In genomic region chr17:1710807-1711553, GRCh38 we compare ENCODE assay signal across 8 cellular contexts. TPM values are rescaled to one million over a fixed set of nuclear protein-coding genes. Genes with fewer than 3 reads are reported as not detected.
DNase-seq lines count a peak whose midpoint lies in the region; ATAC-seq, FAIRE-seq and TF ChIP-seq lines count a peak whose summit lies in the region.

No MANE protein-coding gene starts in this region.

- DNase-seq in Peyer's patch, result no peak
- DNase-seq in epithelial cell of proximal tubule (ENCODE audit: low read depth), result no peak
- DNase-seq in neural progenitor cell (ENCODE audit: low spot score), result peak; percentile 37
- no peak for DNase-seq in occipital lobe (lab: John Stamatoyannopoulos, UW)
- DNase-seq in GM12891 (ENCODE audit: insufficient read length, low spot score), result no peak
- no peak for DNase-seq in effector CD8-positive, alpha-beta T cell (lab: John Stamatoyannopoulos, UW)

- H3K27me3 ChIP-seq in BLaER1 treated with 17β-estradiol and CSF1 and Interleukin-3, amounts not matched to agents 10 nM and 100 nM, result peaks cover 66 to 100% (median 98%) of the 10 kb centered on the region in 11 experiments
- H3K27me3 ChIP-seq in Peyer's patch (no peaks in the 10 kb centered on the region), neural progenitor cell (peaks cover 33% of the 10 kb centered on the region)

- H3K9me3 Mint-ChIP-seq in neural progenitor cell, result no peaks in the 10 kb centered on the region

- peaks cover 35% of the 10 kb centered on the region for H3F3A ChIP-seq in neural progenitor cell (ENCODE audit: low read depth)

- H3K9me3 ChIP-seq in BLaER1 treated with 17β-estradiol and CSF1 and Interleukin-3, amounts not matched to agents 10 nM and 100 nM (replicated peaks in 1 of 11), result no peaks in the 10 kb centered on the region; a peak in 1 of 22 replicates
- H3K9me3 ChIP-seq in Peyer's patch (no peaks in the 10 kb centered on the region), neural progenitor cell (ENCODE audit: low read depth) (no peaks in the 10 kb centered on the region)

- H2AFZ ChIP-seq in neural progenitor cell (replicated peaks), result no peak overlapping the region

- TF ChIP-seq POLR2A in Peyer's patch (IDR thresholded peaks at IDR 0.05), result no peak
- no peak for TF ChIP-seq POLR2A in GM12891 (IDR thresholded peaks at IDR 0.05; ENCODE audit: low read depth, low read length)

- H3K79me2 ChIP-seq in neural progenitor cell (ENCODE audit: low read depth), result no peaks in the 10 kb centered on the region

- H3K27ac ChIP-seq in BLaER1 treated with 17β-estradiol and CSF1 and Interleukin-3, amounts not matched to agents 10 nM and 100 nM, result no peak overlapping the region; a peak in 2 of 22 replicates
- peak overlapping the region in 3 of 4 donors; percentile 92 to 97 (median 92) for H3K27ac ChIP-seq in Peyer's patch
- no peak overlapping the region for H3K27ac ChIP-seq in neural progenitor cell

- H3K27ac Mint-ChIP-seq in neural progenitor cell, result no peak overlapping the region

- FAIRE-seq in GM12891 (lab: Jason Lieb, UNC), result no peak

- peaks cover 29% of the 10 kb centered on the region for H3K4me1 Mint-ChIP-seq in neural progenitor cell

- peaks cover 0 to 43% (median 18%) of the 10 kb centered on the region in 11 experiments; a peak in 13 of 22 replicates for H3K36me3 ChIP-seq in BLaER1 treated with 17β-estradiol and CSF1 and Interleukin-3, amounts not matched to agents 10 nM and 100 nM
- peaks cover 0 to 35% (median 0%) of the 10 kb centered on the region in 3 donors for H3K36me3 ChIP-seq in Peyer's patch
- H3K36me3 ChIP-seq in neural progenitor cell, result no peaks in the 10 kb centered on the region

- no peaks in the 10 kb centered on the region for H3K36me3 Mint-ChIP-seq in neural progenitor cell

- peaks cover 34 to 68% (median 50%) of the 10 kb centered on the region in 11 experiments for H4K20me1 ChIP-seq in BLaER1 treated with 17β-estradiol and CSF1 and Interleukin-3, amounts not matched to agents 10 nM and 100 nM
- H4K20me1 ChIP-seq in neural progenitor cell (ENCODE audit: low read depth), result peaks cover 16% of the 10 kb centered on the region

- H3K27me3 Mint-ChIP-seq in neural progenitor cell (ENCODE audit: insufficient read depth, low read depth), result peaks cover 12% of the 10 kb centered on the region

- ATAC-seq in GM18907 (IDR thresholded peaks at IDR 0.05; ENCODE audit: unreplicated experiment), result no peak

- H3K4me2 ChIP-seq in BLaER1 treated with 17β-estradiol and CSF1 and Interleukin-3, amounts not matched to agents 10 nM and 100 nM, result peak overlapping the region; percentile 86 to 100 (median 93); a peak in 20 of 22 replicates
- H3K4me2 ChIP-seq in neural progenitor cell, result peak overlapping the region; percentile 100

- peak overlapping the region in 8 of 10 experiments; percentile 58 to 81 (median 65); a peak in 16 of 20 replicates for H3K4me3 ChIP-seq in BLaER1 treated with 17β-estradiol and CSF1 and Interleukin-3, amounts not matched to agents 10 nM and 100 nM
- H3K4me3 ChIP-seq in Peyer's patch (peak overlapping the region in 3 of 4 donors; percentile 61 to 82 (median 79)), epithelial cell of proximal tubule (ENCODE audit: low read depth, low read length) (peak overlapping the region; percentile 80), neural progenitor cell (peak overlapping the region; percentile 76)

- peaks cover 16 to 41% (median 28%) of the 10 kb centered on the region in 10 experiments for H3K4me1 ChIP-seq in BLaER1 treated with 17β-estradiol and CSF1 and Interleukin-3, amounts not matched to agents 10 nM and 100 nM
- H3K4me1 ChIP-seq in Peyer's patch, result peaks cover 0 to 37% (median 11%) of the 10 kb centered on the region in 4 donors
- peaks cover 29% of the 10 kb centered on the region for H3K4me1 ChIP-seq in neural progenitor cell

- H3K4me3 Mint-ChIP-seq in neural progenitor cell, result peak overlapping the region; percentile 79

- H3K9ac ChIP-seq in BLaER1 treated with 17β-estradiol and CSF1 and Interleukin-3, amounts not matched to agents 10 nM and 100 nM, result peak overlapping the region in 4 of 11 experiments; percentile 72 to 84 (median 77); a peak in 6 of 22 replicates
- no peak overlapping the region for H3K9ac ChIP-seq in neural progenitor cell

- TF ChIP-seq CTCF in Peyer's patch (IDR thresholded peaks at IDR 0.05) (no peak), epithelial cell of proximal tubule (conservative IDR thresholded peaks at IDR 0.05; ENCODE audit: low read depth, low read length) (no peak), neural progenitor cell (IDR thresholded peaks at IDR 0.05) (no peak)

TF ChIP-seq in GM12891, 5 proteins besides CTCF, POLR2A, EP300 and RAD21:
- TF ChIP-seq SPI1 (IDR thresholded peaks at IDR 0.05; ENCODE audit: low read depth, low read length), result no peak

RNA-seq across cellular contexts. Expression of gene TLCD2, which starts 0.8 kb away (rescaled TPM):
- total RNA-seq in Peyer's patch (10 to 100 TPM in 3 of 4 donors, 1 to 10 TPM in 1; 8.3 to 37.8 (median 19.5) TPM), epithelial cell of proximal tubule (1.4 and 1.6 TPM in 2 replicates), neural progenitor cell (ENCODE audit: low replicate concordance) (0.15 and 0.28 TPM in 2 replicates), occipital lobe (0.47 TPM)
- polyA plus RNA-seq in GM12891 (2012; ENCODE audit: low read depth, missing spikeins), result 0.10 TPM

RNA-seq across cellular contexts. Expression of gene WDR81, which starts 13.5 kb away (rescaled TPM):
- 10 to 100 TPM; 37.1 to 83.3 (median 59.2) TPM for total RNA-seq in Peyer's patch
- 17.4 and 20.9 TPM in 2 replicates for total RNA-seq in epithelial cell of proximal tubule
- total RNA-seq in neural progenitor cell (ENCODE audit: low replicate concordance), result 1.9 and 10.4 TPM in 2 replicates
- 10.8 TPM for total RNA-seq in occipital lobe
- polyA plus RNA-seq in GM12891 (2012; ENCODE audit: low read depth, missing spikeins), result 6.8 TPM

RNA-seq across cellular contexts. Expression of gene PRPF8, which starts 26.3 kb away (rescaled TPM):
- total RNA-seq in Peyer's patch (100 to 1,000 TPM; 138 to 390 (median 226) TPM), epithelial cell of proximal tubule (119 and 161 TPM in 2 replicates), neural progenitor cell (ENCODE audit: low replicate concordance) (119 and 173 TPM in 2 replicates), occipital lobe (71.1 TPM)
- polyA plus RNA-seq in GM12891 (2012; ENCODE audit: low read depth, missing spikeins), result 135 TPM

RNA-seq across cellular contexts. Expression of gene SERPINF2, which starts 31.7 kb away (rescaled TPM):
- total RNA-seq in Peyer's patch (1 to 10 TPM; 4.0 to 9.6 (median 5.6) TPM), epithelial cell of proximal tubule (0.07 and 0.92 TPM in 2 replicates), neural progenitor cell (ENCODE audit: low replicate concordance) (0.59 TPM in 1 of 2 replicates, not detected in the other), occipital lobe (0.16 TPM)
- 0.26 TPM for polyA plus RNA-seq in GM12891 (2012; ENCODE audit: low read depth, missing spikeins)

RNA-seq across cellular contexts. Expression of gene SERPINF1, which starts 50.9 kb away (rescaled TPM):
- 100 to 1,000 TPM in 1 of 4 donors, 10 to 100 TPM in 3; 28.7 to 306 (median 81.6) TPM for total RNA-seq in Peyer's patch
- total RNA-seq in epithelial cell of proximal tubule, result 3.0 and 5.4 TPM in 2 replicates
- total RNA-seq in neural progenitor cell (ENCODE audit: low replicate concordance), result 57.9 and 93.5 TPM in 2 replicates
- total RNA-seq in occipital lobe, result 5.8 TPM
- polyA plus RNA-seq in GM12891 (2012; ENCODE audit: low read depth, missing spikeins), result 5.4 TPM

Comparison
In these comparisons a context has a peak if more than half of its experiments do, and no peak if none do; other contexts are left out.
1. H3K27ac ChIP-seq: peak in Peyer's patch (3 of 4); none in BLaER1 treated with 17β-estradiol and CSF1 and Interleukin-3, amounts not matched to agents 10 nM and 100 nM (0 of 11) and neural progenitor cell (single experiment).
2. Peak in every context shown above with its lines, with median percentiles within 50 percentile points of each other: H3K4me3 ChIP-seq.